Comparison of ENCODE assay signal across 10 cellular contexts in genomic region chr2:172093416-172094318, GRCh38. TPM values are rescaled to one million over a fixed set of nuclear protein-coding genes. Genes with fewer than 3 reads are reported as not detected.
DNase-seq lines count a peak whose midpoint lies in the region; ATAC-seq and TF ChIP-seq lines count a peak whose summit lies in the region.
"Had no signal": no experiment of that assay in that cellular context is flagged by ENCODE, and none has a peak within 500 bp of the region (broad histone marks: within the 10 kb centered on the region; RNA-seq: fewer than 3 reads in every experiment).

No MANE protein-coding gene starts in this region.

- BruUV-seq in IMR-90 (replicated peaks; lab: Mats Ljungman, UMichigan) (TSS peak; percentile 88), mammary epithelial cell (replicated peaks; lab: Mats Ljungman, UMichigan) (no TSS peak)

- no peak for TF ChIP-seq POLR2A in IMR-90 (IDR thresholded peaks at IDR 0.05; ENCODE audit: low read depth, low read length)

- no peaks in the 10 kb centered on the region for H3K36me3 ChIP-seq in IMR-90 (ENCODE audit: control insufficient read depth, insufficient read depth, low read length)
- H3K36me3 ChIP-seq in mammary epithelial cell (ENCODE audit: insufficient read depth, low read length), result no peaks in the 10 kb centered on the region

- peaks cover 43% of the 10 kb centered on the region for H3K4me1 Mint-ChIP-seq in activated CD4-positive, alpha-beta T cell treated with anti-CD3 and anti-CD28 coated beads, Interleukin-2, amount 10 ng/mL, durations not matched to agents 7 days and 5 days
- peaks cover 10% of the 10 kb centered on the region for H3K4me1 Mint-ChIP-seq in progenitor cell of endocrine pancreas (ENCODE audit: low read depth)

- no peak overlapping the region for H3K4ac ChIP-seq in IMR-90 (ENCODE audit: low read depth, low read length)

- peaks cover 5% of the 10 kb centered on the region for H3K9me1 ChIP-seq in IMR-90 (ENCODE audit: insufficient read depth, low read length)

- H3K23ac ChIP-seq in IMR-90 (ENCODE audit: low read depth, low read length), result no peak overlapping the region

- H2AK9ac ChIP-seq in IMR-90 (replicated peaks; ENCODE audit: low read depth, low read length, poor library complexity), result peak overlapping the region; percentile 29

- H2AK5ac ChIP-seq in IMR-90 (ENCODE audit: low read depth, low read length), result no peak overlapping the region

- H3K9me3 Mint-ChIP-seq in activated CD4-positive, alpha-beta T cell treated with anti-CD3 and anti-CD28 coated beads, Interleukin-2, amount 10 ng/mL, durations not matched to agents 7 days and 5 days, result no peaks in the 10 kb centered on the region
- H3K9me3 Mint-ChIP-seq in progenitor cell of endocrine pancreas (ENCODE audit: low read depth), result no peaks in the 10 kb centered on the region

- POLR2A ChIA-PET in activated CD4-positive, alpha-beta T cell treated with anti-CD3 and anti-CD28 coated beads, Interleukin-2, amount 10 ng/mL, durations not matched to agents 7 days and 5 days (lab: Charles Lee), result no interaction called here
- POLR2A ChIA-PET in IMR-90 (lab: Charles Lee; ENCODE audit: unreplicated experiment), result no interaction called here

- H4K5ac ChIP-seq in IMR-90 (ENCODE audit: low read depth, low read length), result no peak overlapping the region

- H3K4me2 ChIP-seq in IMR-90 (ENCODE audit: low read depth, low read length) (peak overlapping the region; percentile 89), mammary epithelial cell (ENCODE audit: insufficient read depth, low read depth, low read length) (peak overlapping the region; percentile 100)

- H3K9me3 ChIP-seq in IMR-90 (ENCODE audit: control insufficient read depth, insufficient read depth, low read length) (no peaks in the 10 kb centered on the region; the same call in 1 of the 2 replicates), mammary epithelial cell (replicated peaks; ENCODE audit: insufficient read depth, low read length) (no peaks in the 10 kb centered on the region)

- H3K9ac ChIP-seq in IMR-90 (ENCODE audit: low read depth, low read length) (no peak overlapping the region), mammary epithelial cell (ENCODE audit: insufficient read depth, low read length) (no peak overlapping the region)

- H3K79me1 ChIP-seq in IMR-90 (ENCODE audit: low read depth in 1 of 2, low read length in 2 of 2), result no peaks in the 10 kb centered on the region

- TF ChIP-seq CTCF in IMR-90 (conservative IDR thresholded peaks at IDR 0.05; ENCODE audit: low read depth, low read length), result no peak
- TF ChIP-seq CTCF in mammary epithelial cell (conservative IDR thresholded peaks at IDR 0.05 in 1 of 2, IDR thresholded peaks at IDR 0.05 in 1 of 2; ENCODE audit: extremely low read depth in 1 of 2, insufficient read depth in 1 of 2, low read depth in 1 of 2, low read length in 2 of 2), result no peak
- no peak for TF ChIP-seq CTCF in progenitor cell of endocrine pancreas (IDR thresholded peaks at IDR 0.05; ENCODE audit: unreplicated experiment)

- H3K18ac ChIP-seq in IMR-90 (ENCODE audit: low read depth, low read length), result no peak overlapping the region

- in situ Hi-C loops in IMR-90 (cut with MboI; ENCODE audit: low sequenced_read_pairs) (no loop called here), mammary epithelial cell (cut with MboI; ENCODE audit: low sequenced_read_pairs in 2 of 2) (no loop called here)

- no peak overlapping the region for H2BK15ac ChIP-seq in IMR-90 (ENCODE audit: low read depth, low read length)

- H3K4me1 ChIP-seq in IMR-90 (ENCODE audit: control insufficient read depth, insufficient read depth, low read length) (peaks cover 10% of the 10 kb centered on the region), mammary epithelial cell (ENCODE audit: insufficient read depth, low read length) (peaks cover 43% of the 10 kb centered on the region)

- H3K27me3 ChIP-seq in IMR-90 (ENCODE audit: control insufficient read depth, insufficient read depth, low read length) (peaks cover 59% of the 10 kb centered on the region), mammary epithelial cell (ENCODE audit: insufficient read depth, low read length) (peaks cover 3% of the 10 kb centered on the region)

- no peak for DNase-seq in activated CD4-positive, alpha-beta T cell treated with anti-CD3 and anti-CD28 coated beads, Interleukin-2, amount 10 ng/mL, durations not matched to agents 7 days and 5 days
- DNase-seq in activated CD4-positive, alpha-beta T cell treated with anti-CD3 and anti-CD28 coated beads, Interleukin-2, amount 50 U/mL, for 4 hours, result no peak
- DNase-seq in IMR-90, result no peak
- no peak for DNase-seq in mammary epithelial cell
- DNase-seq in progenitor cell of endocrine pancreas (ENCODE audit: low spot score, unreplicated experiment), result no peak
- DNase-seq in pons (ENCODE audit: low spot score), result no peak
- DNase-seq: dermis blood vessel endothelial cell had no signal

- H3K4me3 ChIP-seq in IMR-90 (ENCODE audit: insufficient read depth, low read depth, low read length), result peak overlapping the region; percentile 58
- no peak overlapping the region for H3K4me3 ChIP-seq in mammary epithelial cell (replicated peaks in 1 of 3; ENCODE audit: insufficient read depth in 1 of 3, low read depth in 2 of 3, low read length in 3 of 3)

- CTCF ChIA-PET in activated CD4-positive, alpha-beta T cell treated with anti-CD3 and anti-CD28 coated beads, Interleukin-2, amount 10 ng/mL, durations not matched to agents 7 days and 5 days (lab: Charles Lee), result interaction anchor here (0.6 to 4.6 kb wide), 3 partner anchors 10 to 1279 kb away, joined by 3 to 45 read pairs (median 5); partner anchors contain the start of gene DLX2
- CTCF ChIA-PET in IMR-90 (lab: Yijun Ruan, JAX) (interaction anchor here (0.6 to 2.3 kb wide), 2 partner anchors 34 to 351 kb away, joined by 4 to 5 read pairs; no protein-coding TSS in a partner anchor), mammary epithelial cell (lab: Charles Lee; ENCODE audit: low non-redundant PET) (no interaction called here)

- H4K20me1 ChIP-seq in IMR-90 (ENCODE audit: insufficient read depth, low read length), result peaks cover 3% of the 10 kb centered on the region; the same call in 1 of the 2 replicates
- H4K20me1 ChIP-seq in mammary epithelial cell (ENCODE audit: insufficient read depth, low read length), result no peaks in the 10 kb centered on the region

- H4K91ac ChIP-seq in IMR-90 (ENCODE audit: insufficient read depth, low read depth, low read length), result no peak overlapping the region

- intact Hi-C loops in IMR-90 (cut with micrococcal nuclease), result loop anchor here (2.0 kb wide), 1 partner anchor 171 kb away; the partner anchor contains the start of gene HAT1
- intact Hi-C loops in mammary epithelial cell (cut with micrococcal nuclease), result no loop called here

- no peak overlapping the region for H3K14ac ChIP-seq in IMR-90 (replicated peaks; ENCODE audit: low read depth, low read length)

- no peak overlapping the region for H2BK120ac ChIP-seq in IMR-90 (ENCODE audit: low read depth, low read length)

- TF ChIP-seq RAD21 in IMR-90 (IDR thresholded peaks at IDR 0.05; ENCODE audit: low read length), result no peak

- peaks cover 4% of the 10 kb centered on the region for H3K36me3 Mint-ChIP-seq in activated CD4-positive, alpha-beta T cell treated with anti-CD3 and anti-CD28 coated beads, Interleukin-2, amount 10 ng/mL, durations not matched to agents 7 days and 5 days (ENCODE audit: low read depth)
- no peaks in the 10 kb centered on the region for H3K36me3 Mint-ChIP-seq in progenitor cell of endocrine pancreas (ENCODE audit: insufficient read depth)

- no peak overlapping the region for H3K56ac ChIP-seq in IMR-90 (ENCODE audit: extremely low read depth, insufficient read depth, low read length)

- no peak overlapping the region for H2BK20ac ChIP-seq in IMR-90 (ENCODE audit: low read depth, low read length)

- WGBS in IMR-90 (ENCODE audit: extremely low coverage in 2 of 2, insufficient read length in 1 of 2), 2 experiments, result 6% methylated on average over 2 of the region's 19 CpGs; no CpG with 5 or more reads in 1 of the 2 experiments
- 34% methylated on average over 19 of the region's 19 CpGs for WGBS in mammary epithelial cell (ENCODE audit: low coverage, missing lambda C conversion rate)

- no peaks in the 10 kb centered on the region for H3K79me2 ChIP-seq in mammary epithelial cell (ENCODE audit: insufficient read depth, low read length)

- H3K4me3 Mint-ChIP-seq in activated CD4-positive, alpha-beta T cell treated with anti-CD3 and anti-CD28 coated beads, Interleukin-2, amount 10 ng/mL, durations not matched to agents 7 days and 5 days, result peak overlapping the region; percentile 16
- H3K4me3 Mint-ChIP-seq in progenitor cell of endocrine pancreas (ENCODE audit: low read depth), result no peak overlapping the region

- H3K27ac Mint-ChIP-seq in activated CD4-positive, alpha-beta T cell treated with anti-CD3 and anti-CD28 coated beads, Interleukin-2, amount 10 ng/mL, durations not matched to agents 7 days and 5 days, result no peak overlapping the region
- H3K27ac Mint-ChIP-seq in progenitor cell of endocrine pancreas, result peak overlapping the region; percentile 28

- ATAC-seq in IMR-90 (ENCODE audit: low read depth) (no peak), GM19035 (IDR thresholded peaks at IDR 0.05; ENCODE audit: unreplicated experiment) (no peak), HG03520 (IDR thresholded peaks at IDR 0.05; ENCODE audit: unreplicated experiment) (no peak)

- dilution Hi-C loops in IMR-90 (cut with HindIII; ENCODE audit: low sequenced_read_pairs, unreplicated experiment) (no loop called here), mammary epithelial cell (cut with HindIII; ENCODE audit: low sequenced_read_pairs) (no loop called here)

- no peak overlapping the region for H4K8ac ChIP-seq in IMR-90 (ENCODE audit: low read depth in 2 of 2, low read length in 2 of 2)

- no peak overlapping the region for H2BK5ac ChIP-seq in IMR-90 (ENCODE audit: low read depth, low read length, poor library complexity, severe bottlenecking)

- H3K27ac ChIP-seq in IMR-90 (ENCODE audit: insufficient read depth, low read length) (no peak overlapping the region), mammary epithelial cell (ENCODE audit: insufficient read depth, low read depth, low read length) (no peak overlapping the region)

- H3K27me3 Mint-ChIP-seq in activated CD4-positive, alpha-beta T cell treated with anti-CD3 and anti-CD28 coated beads, Interleukin-2, amount 10 ng/mL, durations not matched to agents 7 days and 5 days, result peaks cover 87% of the 10 kb centered on the region
- H3K27me3 Mint-ChIP-seq in progenitor cell of endocrine pancreas, result peaks cover 91% of the 10 kb centered on the region

- H2AFZ ChIP-seq in IMR-90 (replicated peaks; ENCODE audit: low read length, poor library complexity) (no peak overlapping the region), mammary epithelial cell (ENCODE audit: low read depth, low read length) (peak overlapping the region; percentile 99)

RNA-seq across cellular contexts. Expression of gene DLX1, which starts 8.4 kb away (rescaled TPM):
- not detected for total RNA-seq in activated CD4-positive, alpha-beta T cell treated with anti-CD3 and anti-CD28 coated beads, Interleukin-2, amount 10 ng/mL, durations not matched to agents 7 days and 5 days
- total RNA-seq in IMR-90 (2012; rRNA removed), result 0.36 and 1.1 TPM in 2 replicates
- polyA plus RNA-seq in IMR-90 (2012; rRNA removed), result 2.1 and 2.2 TPM in 2 replicates
- 0.97 and 1.3 TPM in 2 replicates for polyA plus RNA-seq in IMR-90 (2012; cell fraction: cytosol; rRNA removed)
- 3.7 and 5.4 TPM in 2 replicates for polyA plus RNA-seq in IMR-90 (2012; cell fraction: nucleus; rRNA removed; ENCODE audit: low replicate concordance)
- 1 to 10 TPM in 1 of 2 donors, under 1 TPM in 1; 0.17 to 3.3 TPM for total RNA-seq in mammary epithelial cell
- polyA plus RNA-seq in mammary epithelial cell, result 0.52 TPM
- polyA minus RNA-seq in mammary epithelial cell, result 3.3 TPM
- 1.7 and 4.1 TPM in 2 replicates for total RNA-seq in progenitor cell of endocrine pancreas
- total RNA-seq: dermis blood vessel endothelial cell, renal cortical epithelial cell had no signal

RNA-seq across cellular contexts. Expression of gene DLX2, which starts 9.0 kb away (rescaled TPM):
- not detected for total RNA-seq in activated CD4-positive, alpha-beta T cell treated with anti-CD3 and anti-CD28 coated beads, Interleukin-2, amount 10 ng/mL, durations not matched to agents 7 days and 5 days
- total RNA-seq in IMR-90 (2012; rRNA removed), result not detected in 2 replicates
- polyA plus RNA-seq in IMR-90 (2012; rRNA removed), result 0.38 and 0.44 TPM in 2 replicates
- 0.55 and 0.60 TPM in 2 replicates for polyA plus RNA-seq in IMR-90 (2012; cell fraction: cytosol; rRNA removed)
- polyA plus RNA-seq in IMR-90 (2012; cell fraction: nucleus; rRNA removed; ENCODE audit: low replicate concordance), result 1.1 and 1.2 TPM in 2 replicates
- 1 to 10 TPM in 1 of 2 donors, under 1 TPM in 1; under 0.01 to 9.9 TPM for total RNA-seq in mammary epithelial cell
- 0.16 TPM for polyA plus RNA-seq in mammary epithelial cell
- 0.31 TPM for polyA minus RNA-seq in mammary epithelial cell
- total RNA-seq in progenitor cell of endocrine pancreas, result 1.7 and 3.4 TPM in 2 replicates
- total RNA-seq: dermis blood vessel endothelial cell, renal cortical epithelial cell had no signal
